In the genomic region with DNA sequence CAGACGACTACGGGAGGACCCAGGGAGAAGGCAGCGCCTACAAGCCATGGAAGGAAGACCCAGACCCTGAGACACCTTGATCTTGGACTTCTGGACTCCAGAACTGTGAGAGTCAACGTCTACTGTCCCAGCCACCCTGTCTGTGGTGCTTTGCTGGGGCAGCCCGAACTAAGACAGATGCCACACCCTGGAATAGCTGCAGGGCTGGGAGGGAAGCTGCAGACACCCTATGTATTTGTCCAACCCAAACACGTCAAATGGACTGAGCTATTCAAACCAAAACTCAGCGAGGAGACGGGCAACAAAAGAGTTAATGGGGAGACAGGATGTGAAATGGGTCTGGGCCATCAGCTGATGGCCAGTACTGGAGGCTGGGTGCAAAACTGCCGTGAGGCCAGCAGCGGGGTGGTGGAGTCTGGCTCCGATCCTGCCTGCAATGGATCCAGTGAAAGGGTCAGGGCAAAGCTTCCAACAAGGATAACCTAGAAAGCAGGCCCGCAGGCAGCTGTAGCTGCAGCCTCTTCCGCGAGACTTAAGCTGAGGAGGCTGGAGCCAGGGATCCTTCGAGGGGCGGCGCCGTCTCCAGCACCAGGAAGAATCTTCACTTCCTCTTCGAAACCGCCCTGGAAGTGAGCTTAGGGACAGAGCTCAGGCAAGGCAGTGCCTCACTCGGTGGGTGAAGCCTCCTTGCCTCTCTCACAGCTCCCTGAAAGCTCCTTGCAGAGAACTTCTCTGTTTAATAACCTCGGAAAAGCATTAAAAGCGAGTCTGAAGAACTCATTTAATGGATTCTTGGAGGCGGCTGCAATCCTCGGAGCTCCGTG, we compare ENCODE assay signal across 10 cellular contexts.
DNase-seq lines count a peak whose midpoint lies in the region; ATAC-seq and TF ChIP-seq lines count a peak whose summit lies in the region.
"Had no signal": no experiment of that assay in that cellular context is flagged by ENCODE, and none has a peak within 500 bp of the region (broad histone marks: within the 10 kb centered on the region; RNA-seq: fewer than 3 reads in every experiment).

No MANE protein-coding gene starts in this region.

- DNase-seq in CD4-positive, alpha-beta memory T cell: no peak
- DNase-seq in SJSA1 (ENCODE audit: low read depth in 1 of 2, low spot score in 2 of 2) (peak in 1 of 2 experiments; percentile 64), foreskin melanocyte (peak; percentile 76), posterior vena cava (ENCODE audit: low spot score) (peak; percentile 85), natural killer cell (no peak), DMS79 treated with DMSO at 0.1 percent for 48 hours (lab: John Stamatoyannopoulos, UW) (no peak)
- no peak for DNase-seq in stimulated activated naive B cell treated with anti-CD40 and anti-IgM and Interleukin-4, amounts not matched to agents 10 μg/mL and 1 μg/mL and 100 μg/mL, for 72 hours
- DNase-seq: NCI-H187 had no signal

- POLR2A ChIA-PET in CD4-positive, alpha-beta memory T cell (lab: Charles Lee; ENCODE audit: partially characterized antibody): no interaction called here

- no peak for ATAC-seq in GM18519 (IDR thresholded peaks at IDR 0.05; ENCODE audit: low FRiP score, unreplicated experiment)
- no peak for ATAC-seq in natural killer cell
- no peak for ATAC-seq in stimulated activated naive B cell treated with anti-CD40 and anti-IgM and Interleukin-4, amounts not matched to agents 10 μg/mL and 1 μg/mL and 100 μg/mL, for 72 hours (replicated peaks)

- H3K36me3 ChIP-seq in CD4-positive, alpha-beta memory T cell (ENCODE audit: insufficient read depth, low read length): no peaks in the 10 kb centered on the region
- H3K36me3 ChIP-seq in SJSA1: no peaks in the 10 kb centered on the region
- H3K36me3 ChIP-seq: cardiac muscle cell had no signal

- TF ChIP-seq CTCF in natural killer cell (IDR thresholded peaks at IDR 0.05): no peak

- H3K36me3 Mint-ChIP-seq in CD4-positive, alpha-beta memory T cell: no peaks in the 10 kb centered on the region
- H3K36me3 Mint-ChIP-seq in natural killer cell: no peaks in the 10 kb centered on the region
- H3K36me3 Mint-ChIP-seq in stimulated activated naive B cell treated with anti-CD40 and anti-IgM and Interleukin-4, amounts not matched to agents 10 μg/mL and 1 μg/mL and 100 μg/mL, for 72 hours: no peaks in the 10 kb centered on the region

- H3K9me3 ChIP-seq in CD4-positive, alpha-beta memory T cell (ENCODE audit: control insufficient read depth in 1 of 2, low read length in 2 of 2): no peaks in the 10 kb centered on the region
- peaks cover 57% of the 10 kb centered on the region for H3K9me3 ChIP-seq in SJSA1 (replicated peaks)

- CTCF ChIA-PET in CD4-positive, alpha-beta memory T cell (lab: Charles Lee; ENCODE audit: partially characterized antibody): no interaction called here

- H3K9me3 Mint-ChIP-seq in CD4-positive, alpha-beta memory T cell: peaks cover 0 to 4% (median 0%) of the 10 kb centered on the region in 8 donors
- no peaks in the 10 kb centered on the region for H3K9me3 Mint-ChIP-seq in natural killer cell
- H3K9me3 Mint-ChIP-seq in stimulated activated naive B cell treated with anti-CD40 and anti-IgM and Interleukin-4, amounts not matched to agents 10 μg/mL and 1 μg/mL and 100 μg/mL, for 72 hours: peaks cover 0 to 5% of the 10 kb centered on the region in 2 donors

- H3K4me1 ChIP-seq in CD4-positive, alpha-beta memory T cell (ENCODE audit: insufficient read depth, low read length): no peaks in the 10 kb centered on the region
- H3K4me1 ChIP-seq in SJSA1 (replicated peaks): peaks cover 20% of the 10 kb centered on the region

- no peaks in the 10 kb centered on the region for H3K27me3 ChIP-seq in CD4-positive, alpha-beta memory T cell (ENCODE audit: insufficient read depth, low read length)
- H3K27me3 ChIP-seq in SJSA1 (replicated peaks): no peaks in the 10 kb centered on the region
- H3K27me3 ChIP-seq: cardiac muscle cell had no signal

- H3K4me3 ChIP-seq in CD4-positive, alpha-beta memory T cell (ENCODE audit: low read length in 2 of 2): no peak overlapping the region
- peak overlapping the region; percentile 16 for H3K4me3 ChIP-seq in SJSA1
- H3K4me3 ChIP-seq: cardiac muscle cell had no signal

- intact Hi-C loops in CD4-positive, alpha-beta memory T cell (cut with micrococcal nuclease): no loop called here
- intact Hi-C loops in posterior vena cava (cut with DNase I) (no loop called here), natural killer cell (cut with micrococcal nuclease) (no loop called here)

- no peak overlapping the region for H3K27ac Mint-ChIP-seq in CD4-positive, alpha-beta memory T cell
- no peak overlapping the region for H3K27ac Mint-ChIP-seq in natural killer cell
- no peak overlapping the region for H3K27ac Mint-ChIP-seq in stimulated activated naive B cell treated with anti-CD40 and anti-IgM and Interleukin-4, amounts not matched to agents 10 μg/mL and 1 μg/mL and 100 μg/mL, for 72 hours

- H3K4me3 Mint-ChIP-seq in CD4-positive, alpha-beta memory T cell: peak overlapping the region in 5 of 8 donors; percentile 21 to 48 (median 38)
- no peak overlapping the region for H3K4me3 Mint-ChIP-seq in natural killer cell
- no peak overlapping the region for H3K4me3 Mint-ChIP-seq in stimulated activated naive B cell treated with anti-CD40 and anti-IgM and Interleukin-4, amounts not matched to agents 10 μg/mL and 1 μg/mL and 100 μg/mL, for 72 hours

- H3K27ac ChIP-seq in CD4-positive, alpha-beta memory T cell (ENCODE audit: low read depth, low read length): no peak overlapping the region
- peak overlapping the region; percentile 51 for H3K27ac ChIP-seq in SJSA1
- H3K27ac ChIP-seq: cardiac muscle cell had no signal

- peaks cover 4 to 15% of the 10 kb centered on the region in 2 donors for H3K27me3 Mint-ChIP-seq in CD4-positive, alpha-beta memory T cell
- H3K27me3 Mint-ChIP-seq in natural killer cell (ENCODE audit: low read depth in 2 of 2): peaks cover 19 to 23% of the 10 kb centered on the region in 2 donors
- H3K27me3 Mint-ChIP-seq in stimulated activated naive B cell treated with anti-CD40 and anti-IgM and Interleukin-4, amounts not matched to agents 10 μg/mL and 1 μg/mL and 100 μg/mL, for 72 hours: peaks cover 34 to 60% of the 10 kb centered on the region in 2 donors

- H3K4me1 Mint-ChIP-seq in CD4-positive, alpha-beta memory T cell: peaks cover 0 to 12% (median under 1%) of the 10 kb centered on the region in 4 donors
- H3K4me1 Mint-ChIP-seq in natural killer cell: no peaks in the 10 kb centered on the region
- peaks cover 0 to 1% of the 10 kb centered on the region in 2 donors for H3K4me1 Mint-ChIP-seq in stimulated activated naive B cell treated with anti-CD40 and anti-IgM and Interleukin-4, amounts not matched to agents 10 μg/mL and 1 μg/mL and 100 μg/mL, for 72 hours

Comparison
In these comparisons a context has a peak if more than half of its experiments do, and no peak if none do; other contexts are left out.
1. DNase-seq: peak in foreskin melanocyte (single experiment) and posterior vena cava (single experiment); none in CD4-positive, alpha-beta memory T cell (0 of 5), natural killer cell (single experiment), DMS79 treated with DMSO at 0.1 percent for 48 hours (single experiment) and stimulated activated naive B cell treated with anti-CD40 and anti-IgM and Interleukin-4, amounts not matched to agents 10 μg/mL and 1 μg/mL and 100 μg/mL, for 72 hours (single experiment).
2. H3K4me3 Mint-ChIP-seq: peak in CD4-positive, alpha-beta memory T cell (5 of 8); none in natural killer cell (single experiment) and stimulated activated naive B cell treated with anti-CD40 and anti-IgM and Interleukin-4, amounts not matched to agents 10 μg/mL and 1 μg/mL and 100 μg/mL, for 72 hours (0 of 2).